In the genomic region with DNA sequence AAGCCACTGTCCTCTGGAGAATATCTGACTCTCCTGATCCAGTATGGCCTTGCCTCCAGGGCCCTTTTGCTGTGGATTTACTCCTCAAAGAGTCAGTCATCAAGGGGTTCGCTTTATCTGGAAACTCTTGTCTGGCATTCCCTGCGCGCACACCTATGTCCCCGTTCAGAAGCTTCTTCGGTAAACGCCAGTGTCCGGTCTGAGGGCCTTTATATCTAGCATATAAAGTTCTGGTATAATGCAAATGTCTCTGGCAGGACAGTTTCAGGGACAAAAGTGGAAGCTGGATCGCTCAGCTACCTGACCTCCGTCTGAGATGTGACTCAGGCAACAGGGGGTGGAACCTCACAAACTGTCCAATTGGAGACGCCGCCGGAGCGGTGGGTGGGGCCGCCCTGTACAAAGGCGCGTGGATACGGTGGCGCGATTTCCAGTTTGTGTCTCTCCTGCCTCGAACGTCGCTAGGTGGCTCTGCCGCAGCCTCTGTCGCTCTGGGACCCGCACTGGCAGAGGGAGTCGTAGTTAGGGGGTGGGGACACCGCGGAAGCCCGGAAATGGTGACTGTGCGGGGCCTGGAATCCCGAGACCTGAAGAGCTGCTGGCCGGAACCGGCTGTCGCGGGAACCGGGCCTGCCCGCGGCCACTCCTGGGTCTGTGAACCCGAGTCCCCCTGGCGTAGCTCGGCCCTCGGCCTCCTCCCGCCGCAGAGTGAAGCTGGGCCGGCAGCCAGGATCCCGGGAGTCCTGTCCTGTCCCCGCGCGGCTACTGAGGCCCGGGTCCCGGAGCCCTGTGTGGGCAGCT, we compare ENCODE assay signal across 8 cellular contexts. TPM values are rescaled to one million over a fixed set of nuclear protein-coding genes. Genes with fewer than 3 reads are reported as not detected.
DNase-seq lines count a peak whose midpoint lies in the region; ATAC-seq, FAIRE-seq and TF ChIP-seq lines count a peak whose summit lies in the region.

No MANE protein-coding gene starts in this region.

- peaks cover 10% of the 10 kb centered on the region for H3K4me1 Mint-ChIP-seq in activated T-helper 2 cell treated with anti-CD3 and anti-CD28 coated beads, Interferon-gamma antibody, Interleukin-2, Interleukin-4, amounts not matched to agents 10 μg/mL and 5 μg/mL and 100 μg/mL, durations not matched to agents 14 hours and 24 hours and 36 hours (ENCODE audit: low read depth)
- H3K4me1 Mint-ChIP-seq in naive thymus-derived CD4-positive, alpha-beta T cell = peaks cover 0 to 16% (median 13%) of the 10 kb centered on the region in 7 donors
- peaks cover 13% of the 10 kb centered on the region for H3K4me1 Mint-ChIP-seq in stimulated activated effector memory CD8-positive, alpha-beta T cell treated with anti-CD3 and anti-CD28 coated beads, Interleukin-12 subunit alpha, Interleukin-12 subunit beta, amount 100 ng/mL, for 72 hours

- peak overlapping the region; percentile 59 for H3K27ac Mint-ChIP-seq in activated T-helper 2 cell treated with anti-CD3 and anti-CD28 coated beads, Interferon-gamma antibody, Interleukin-2, Interleukin-4, amounts not matched to agents 10 μg/mL and 5 μg/mL and 100 μg/mL, durations not matched to agents 14 hours and 24 hours and 36 hours
- peak overlapping the region; percentile 84 to 98 (median 91) for H3K27ac Mint-ChIP-seq in naive thymus-derived CD4-positive, alpha-beta T cell
- H3K27ac Mint-ChIP-seq in stimulated activated effector memory CD8-positive, alpha-beta T cell treated with anti-CD3 and anti-CD28 coated beads, Interleukin-12 subunit alpha, Interleukin-12 subunit beta, amount 100 ng/mL, for 72 hours = peak overlapping the region; percentile 78

- intact Hi-C loops in Panc1 (cut with micrococcal nuclease; ENCODE audit: unreplicated experiment) = no loop called here
- intact Hi-C loops in activated T-helper 2 cell treated with anti-CD3 and anti-CD28 coated beads, Interferon-gamma antibody, Interleukin-2, Interleukin-4, amounts not matched to agents 10 μg/mL and 5 μg/mL and 100 μg/mL, durations not matched to agents 14 hours and 24 hours and 36 hours (cut with micrococcal nuclease) = loop anchor here (10.0 kb wide), 1 partner anchor 60 kb away; the partner anchor contains the start of gene ZNF564
- intact Hi-C loops in naive thymus-derived CD4-positive, alpha-beta T cell (cut with micrococcal nuclease) = loop anchor here (1.0 to 10.0 kb wide), 14 partner anchors 11 to 570 kb away; partner anchors contain the start of genes ZNF443 (in 2 of the 2), ZNF563 (in 2 of the 2), ZNF564 (in 2 of the 2) and ZNF442 (in 1 of the 2)

- CTCF ChIA-PET in Panc1 (lab: Charles Lee) = interaction anchor here (0.6 to 1.2 kb wide), 2 partner anchors 20 to 248 kb away, joined by 4 to 11 read pairs; no protein-coding TSS in a partner anchor
- CTCF ChIA-PET in naive thymus-derived CD4-positive, alpha-beta T cell (lab: Charles Lee) = interaction anchor here (0.5 to 1.1 kb wide), 3 partner anchors 43 to 177 kb away, joined by 3 to 4 read pairs (median 4); no protein-coding TSS in a partner anchor

- peak; percentile 89 for FAIRE-seq in HTR-8/SVneo (lab: Jason Lieb, UNC)

- H3K27me3 ChIP-seq in Panc1 (ENCODE audit: control insufficient read depth, insufficient read depth, low read length) = no peaks in the 10 kb centered on the region
- no peaks in the 10 kb centered on the region for H3K27me3 ChIP-seq in naive thymus-derived CD4-positive, alpha-beta T cell (ENCODE audit: control insufficient read depth in 2 of 2, insufficient read depth in 2 of 2, low read length in 2 of 2)

- H3K36me3 ChIP-seq in Panc1 (ENCODE audit: control insufficient read depth, insufficient read depth, low read length) = no peaks in the 10 kb centered on the region
- no peaks in the 10 kb centered on the region for H3K36me3 ChIP-seq in naive thymus-derived CD4-positive, alpha-beta T cell (ENCODE audit: control insufficient read depth in 2 of 3, insufficient read depth in 3 of 3, low read length in 3 of 3)

- no TSS peak for BruUV-seq in Panc1 (replicated peaks; lab: Mats Ljungman, UMichigan)

- H3K9me3 Mint-ChIP-seq in activated T-helper 2 cell treated with anti-CD3 and anti-CD28 coated beads, Interferon-gamma antibody, Interleukin-2, Interleukin-4, amounts not matched to agents 10 μg/mL and 5 μg/mL and 100 μg/mL, durations not matched to agents 14 hours and 24 hours and 36 hours = peaks cover 18% of the 10 kb centered on the region
- peaks cover 0 to 12% (median 0%) of the 10 kb centered on the region in 11 donors for H3K9me3 Mint-ChIP-seq in naive thymus-derived CD4-positive, alpha-beta T cell
- H3K9me3 Mint-ChIP-seq in stimulated activated effector memory CD8-positive, alpha-beta T cell treated with anti-CD3 and anti-CD28 coated beads, Interleukin-12 subunit alpha, Interleukin-12 subunit beta, amount 100 ng/mL, for 72 hours = peaks cover 4% of the 10 kb centered on the region

- no peaks in the 10 kb centered on the region for H3K27me3 Mint-ChIP-seq in activated T-helper 2 cell treated with anti-CD3 and anti-CD28 coated beads, Interferon-gamma antibody, Interleukin-2, Interleukin-4, amounts not matched to agents 10 μg/mL and 5 μg/mL and 100 μg/mL, durations not matched to agents 14 hours and 24 hours and 36 hours (ENCODE audit: low read depth)
- no peaks in the 10 kb centered on the region for H3K27me3 Mint-ChIP-seq in naive thymus-derived CD4-positive, alpha-beta T cell

- H3K9me3 ChIP-seq in Panc1 (ENCODE audit: control insufficient read depth, insufficient read depth, low read depth, low read length) = no peaks in the 10 kb centered on the region
- no peaks in the 10 kb centered on the region for H3K9me3 ChIP-seq in naive thymus-derived CD4-positive, alpha-beta T cell (ENCODE audit: control insufficient read depth in 2 of 3, low read length in 3 of 3)

- H3K27ac ChIP-seq in Panc1 (ENCODE audit: low read length) = peak overlapping the region; percentile 81
- H3K27ac ChIP-seq in naive thymus-derived CD4-positive, alpha-beta T cell (ENCODE audit: low read depth, low read length) = peak overlapping the region; percentile 72

- ATAC-seq in Panc1 = peak; percentile 100
- peak; percentile 100 for ATAC-seq in naive thymus-derived CD4-positive, alpha-beta T cell
- ATAC-seq in stimulated activated effector memory CD8-positive, alpha-beta T cell treated with anti-CD3 and anti-CD28 coated beads, Interleukin-12 subunit alpha, Interleukin-12 subunit beta, amount 100 ng/mL, for 72 hours = peak; percentile 100

- peaks cover 3% of the 10 kb centered on the region for H3K36me3 Mint-ChIP-seq in activated T-helper 2 cell treated with anti-CD3 and anti-CD28 coated beads, Interferon-gamma antibody, Interleukin-2, Interleukin-4, amounts not matched to agents 10 μg/mL and 5 μg/mL and 100 μg/mL, durations not matched to agents 14 hours and 24 hours and 36 hours (ENCODE audit: low read depth)
- peaks cover 0 to 3% (median 0%) of the 10 kb centered on the region in 5 donors for H3K36me3 Mint-ChIP-seq in naive thymus-derived CD4-positive, alpha-beta T cell
- peaks cover 6% of the 10 kb centered on the region for H3K36me3 Mint-ChIP-seq in stimulated activated effector memory CD8-positive, alpha-beta T cell treated with anti-CD3 and anti-CD28 coated beads, Interleukin-12 subunit alpha, Interleukin-12 subunit beta, amount 100 ng/mL, for 72 hours

- H3K4me3 ChIP-seq in Panc1 (ENCODE audit: low read depth in 2 of 2, low read length in 2 of 2) (peak overlapping the region; percentile 61 to 68), fibroblast of mammary gland (ENCODE audit: control insufficient read depth, low read depth, low read length) (peak overlapping the region; percentile 55)
- H3K4me3 ChIP-seq in naive thymus-derived CD4-positive, alpha-beta T cell (ENCODE audit: low read length) = peak overlapping the region; percentile 80

- POLR2A ChIA-PET in Panc1 (lab: Charles Lee) = interaction anchor here (0.6 kb wide), 2 partner anchors 14 to 136 kb away, joined by 4 read pairs; no protein-coding TSS in a partner anchor
- POLR2A ChIA-PET in naive thymus-derived CD4-positive, alpha-beta T cell (lab: Charles Lee) = interaction anchor here (0.5 to 2.2 kb wide), 14 partner anchors 11 to 1764 kb away, joined by 3 to 30 read pairs (median 3); partner anchors contain the start of genes ZNF563, ZNF564, ZNF709 and ZNF844

- peak overlapping the region; percentile 79 for H3K4me3 Mint-ChIP-seq in activated T-helper 2 cell treated with anti-CD3 and anti-CD28 coated beads, Interferon-gamma antibody, Interleukin-2, Interleukin-4, amounts not matched to agents 10 μg/mL and 5 μg/mL and 100 μg/mL, durations not matched to agents 14 hours and 24 hours and 36 hours (ENCODE audit: low read depth)
- H3K4me3 Mint-ChIP-seq in naive thymus-derived CD4-positive, alpha-beta T cell = peak overlapping the region; percentile 84 to 95 (median 91)
- peak overlapping the region; percentile 78 for H3K4me3 Mint-ChIP-seq in stimulated activated effector memory CD8-positive, alpha-beta T cell treated with anti-CD3 and anti-CD28 coated beads, Interleukin-12 subunit alpha, Interleukin-12 subunit beta, amount 100 ng/mL, for 72 hours

- TF ChIP-seq CTCF in Panc1 (IDR thresholded peaks at IDR 0.05) = peak; percentile 71; the same call in 1 of the 2 replicates
- TF ChIP-seq CTCF in fibroblast of mammary gland (conservative IDR thresholded peaks at IDR 0.05; ENCODE audit: control insufficient read depth, insufficient read depth, low read depth, low read length) = no peak

- peaks cover 3% of the 10 kb centered on the region; the same call in 1 of the 2 replicates for H3K4me1 ChIP-seq in Panc1 (ENCODE audit: control insufficient read depth, insufficient read depth, low read length)
- H3K4me1 ChIP-seq in naive thymus-derived CD4-positive, alpha-beta T cell (ENCODE audit: control insufficient read depth in 2 of 2, insufficient read depth in 2 of 2, low read length in 2 of 2) = peaks cover 9 to 11% of the 10 kb centered on the region in 2 donors

- DNase-seq in AML-193 (lab: John Stamatoyannopoulos, UW) (peak; percentile 93 to 95), GM19238 (ENCODE audit: insufficient read length, low spot score) (peak; percentile 71), HTR-8/SVneo (ENCODE audit: insufficient read length, low spot score) (peak; percentile 75), Panc1 (ENCODE audit: low read depth, low spot score) (peak; percentile 82), fibroblast of mammary gland (ENCODE audit: low read depth) (peak; percentile 74)
- DNase-seq in activated T-helper 2 cell treated with anti-CD3 and anti-CD28 coated beads, Interferon-gamma antibody, Interleukin-2, Interleukin-4, amounts not matched to agents 10 μg/mL and 5 μg/mL and 100 μg/mL, durations not matched to agents 14 hours and 24 hours and 36 hours (ENCODE audit: low spot score) = peak; percentile 84
- peak; percentile 76 to 94 (median 91) for DNase-seq in naive thymus-derived CD4-positive, alpha-beta T cell
- peak; percentile 74 to 92 for DNase-seq in stimulated activated effector memory CD8-positive, alpha-beta T cell treated with anti-CD3 and anti-CD28 coated beads, Interleukin-12 subunit alpha, Interleukin-12 subunit beta, amount 100 ng/mL, for 72 hours (ENCODE audit: low spot score in 2 of 2)

- in situ Hi-C loops in Panc1 (cut with HindIII; ENCODE audit: low pct_unique_long_range_greater_than_20kb, low sequenced_read_pairs) = no loop called here

RNA-seq across cellular contexts. Expression of gene ZNF709, which starts 10.6 kb away (rescaled TPM):
- 4.0 TPM for total RNA-seq in Panc1 (2021; ENCODE audit: unreplicated experiment)
- polyA plus RNA-seq in Panc1 (2012; ENCODE audit: insufficient read length) = 0.50 TPM
- total RNA-seq in activated T-helper 2 cell treated with anti-CD3 and anti-CD28 coated beads, Interferon-gamma antibody, Interleukin-2, Interleukin-4, amounts not matched to agents 10 μg/mL and 5 μg/mL and 100 μg/mL, durations not matched to agents 14 hours and 24 hours and 36 hours = 0.18 and 2.4 TPM in 2 replicates
- total RNA-seq in naive thymus-derived CD4-positive, alpha-beta T cell = 1 to 10 TPM; 2.2 to 8.0 (median 5.3) TPM
- polyA plus RNA-seq in naive thymus-derived CD4-positive, alpha-beta T cell = 1 to 10 TPM; 2.0 to 3.3 TPM

RNA-seq across cellular contexts. Expression of gene ZNF443, which starts 54.4 kb away (rescaled TPM):
- total RNA-seq in Panc1 (2021; ENCODE audit: unreplicated experiment) = 6.0 TPM
- polyA plus RNA-seq in Panc1 (2012; ENCODE audit: insufficient read length) = 1.4 TPM
- total RNA-seq in activated T-helper 2 cell treated with anti-CD3 and anti-CD28 coated beads, Interferon-gamma antibody, Interleukin-2, Interleukin-4, amounts not matched to agents 10 μg/mL and 5 μg/mL and 100 μg/mL, durations not matched to agents 14 hours and 24 hours and 36 hours = 4.3 and 4.5 TPM in 2 replicates
- total RNA-seq in naive thymus-derived CD4-positive, alpha-beta T cell = 1 to 10 TPM; 3.0 to 9.1 (median 4.1) TPM
- 1 to 10 TPM; 1.6 to 3.9 TPM for polyA plus RNA-seq in naive thymus-derived CD4-positive, alpha-beta T cell

RNA-seq across cellular contexts. Expression of gene ZNF564, which starts 56.1 kb away (rescaled TPM):
- 5.7 TPM for total RNA-seq in Panc1 (2021; ENCODE audit: unreplicated experiment)
- 2.5 TPM for polyA plus RNA-seq in Panc1 (2012; ENCODE audit: insufficient read length)
- total RNA-seq in activated T-helper 2 cell treated with anti-CD3 and anti-CD28 coated beads, Interferon-gamma antibody, Interleukin-2, Interleukin-4, amounts not matched to agents 10 μg/mL and 5 μg/mL and 100 μg/mL, durations not matched to agents 14 hours and 24 hours and 36 hours = 7.4 and 7.6 TPM in 2 replicates
- 10 to 100 TPM; 10.5 to 33.6 (median 19.0) TPM for total RNA-seq in naive thymus-derived CD4-positive, alpha-beta T cell
- polyA plus RNA-seq in naive thymus-derived CD4-positive, alpha-beta T cell = 10 to 100 TPM; 15.3 to 17.9 TPM

Comparison
In these comparisons a context has a peak if more than half of its experiments do, and no peak if none do; other contexts are left out.
1. Peak in every context shown above with its lines: DNase-seq, ATAC-seq, H3K4me3 ChIP-seq and H3K27ac ChIP-seq.